Comparison of ENCODE assay signal across 1 cellular context in genomic region chr3:38084019-38084968, GRCh38.
TF ChIP-seq lines count a peak whose summit lies in the region.

No MANE protein-coding gene starts in this region.

TF ChIP-seq in HepG2, 621 proteins besides CTCF, POLR2A, EP300 and RAD21:
- no peak for TF ChIP-seq ZNF772 (CRISPR knock-in tag; IDR thresholded peaks at IDR 0.05)
- TF ChIP-seq ZBTB33 (CRISPR knock-in tag; IDR thresholded peaks at IDR 0.05): 0 out of 2 replicates have a peak, but pooled peaks have one; percentile 27
- TF ChIP-seq ZNF446 (CRISPR knock-in tag; IDR thresholded peaks at IDR 0.05): no peak
- TF ChIP-seq CHD4 (IDR thresholded peaks at IDR 0.05; ENCODE audit: borderline replicate concordance, low read length): peak; percentile 62; the same call in 1 of the 2 replicates
